In genomic region chr20:45293041-45294002, GRCh38 we compare ENCODE assay signal across 8 cellular contexts. TPM values are rescaled to one million over a fixed set of nuclear protein-coding genes. Genes with fewer than 3 reads are reported as not detected.
DNase-seq lines count a peak whose midpoint lies in the region; ATAC-seq and TF ChIP-seq lines count a peak whose summit lies in the region.

No MANE protein-coding gene starts in this region.

- peaks cover 8% of the 10 kb centered on the region for H3K36me3 Mint-ChIP-seq in T-helper 1 cell treated with Interleukin-12 subunit alpha and Interleukin-12 subunit beta and Interleukin-4 antibody, amounts not matched to agents 30 μg/mL and 1 μg/mL, for 36 hours (ENCODE audit: low read depth)

- no peak for TF ChIP-seq POLR2A in prostate gland (IDR thresholded peaks at IDR 0.05)

- 0 out of 2 replicates have a peak, but pooled peaks cover 4% of the 10 kb centered on the region for H3F3A ChIP-seq in MM.1S (ENCODE audit: insufficient read depth, low read length)

- no peaks in the 10 kb centered on the region for H3K9me2 ChIP-seq in MM.1S (replicated peaks; ENCODE audit: insufficient read depth, low read length)

- no peaks in the 10 kb centered on the region for H3K79me2 ChIP-seq in MM.1S (ENCODE audit: low read length)

- H3K4me3 ChIP-seq in MM.1S (ENCODE audit: low read length) (peak overlapping the region; percentile 75), prostate gland (peak overlapping the region; percentile 32 to 33)

- no peaks in the 10 kb centered on the region for H3K9me3 Mint-ChIP-seq in T-helper 1 cell treated with Interleukin-12 subunit alpha and Interleukin-12 subunit beta and Interleukin-4 antibody, amounts not matched to agents 30 μg/mL and 1 μg/mL, for 36 hours

- peak overlapping the region; percentile 90 for H3K4me2 ChIP-seq in MM.1S (ENCODE audit: low read depth, low read length)

- peaks cover 40% of the 10 kb centered on the region for H3K27me3 Mint-ChIP-seq in T-helper 1 cell treated with Interleukin-12 subunit alpha and Interleukin-12 subunit beta and Interleukin-4 antibody, amounts not matched to agents 30 μg/mL and 1 μg/mL, for 36 hours (ENCODE audit: low read depth)

- ATAC-seq in left ventricle myocardium superior, result peak; percentile 93

- TF ChIP-seq CTCF in MM.1S (IDR thresholded peaks at IDR 0.05; ENCODE audit: low read length) (peak; percentile 89), prostate gland (IDR thresholded peaks at IDR 0.05) (peak; percentile 59 to 88 (median 76))

- no peaks in the 10 kb centered on the region for H3K9me3 ChIP-seq in MM.1S (replicated peaks; ENCODE audit: insufficient read depth, low read length)
- no peaks in the 10 kb centered on the region for H3K9me3 ChIP-seq in prostate gland

- peak overlapping the region; percentile 72 for H3K4me3 Mint-ChIP-seq in T-helper 1 cell treated with Interleukin-12 subunit alpha and Interleukin-12 subunit beta and Interleukin-4 antibody, amounts not matched to agents 30 μg/mL and 1 μg/mL, for 36 hours

- H3K9ac ChIP-seq in MM.1S (ENCODE audit: low read length), result peak overlapping the region; percentile 46; the same call in 1 of the 2 replicates

- no peaks in the 10 kb centered on the region for H3K36me3 ChIP-seq in MM.1S (replicated peaks; ENCODE audit: insufficient read depth, low read length)
- no peaks in the 10 kb centered on the region for H3K36me3 ChIP-seq in prostate gland

- 5% methylated on average over 72 of the region's 79 CpGs for WGBS in prostate gland

- H3K27me3 ChIP-seq in MM.1S (replicated peaks; ENCODE audit: insufficient read depth, low read length) (peaks cover 14% of the 10 kb centered on the region), prostate gland (replicated peaks; ENCODE audit: insufficient read depth) (no peaks in the 10 kb centered on the region)

- intact Hi-C loops in left ventricle myocardium superior (cut with micrococcal nuclease) (loop anchor here (10.0 kb wide), 1 partner anchor 299 kb away; no protein-coding TSS in a partner anchor), prostate gland (cut with DNase I) (loop anchor here (5.0 kb wide), 2 partner anchors 196 to 251 kb away; no protein-coding TSS in a partner anchor)

- H4K20me1 ChIP-seq in MM.1S (ENCODE audit: insufficient read depth, low read length), result no peaks in the 10 kb centered on the region

- H3K4me1 Mint-ChIP-seq in T-helper 1 cell treated with Interleukin-12 subunit alpha and Interleukin-12 subunit beta and Interleukin-4 antibody, amounts not matched to agents 30 μg/mL and 1 μg/mL, for 36 hours (ENCODE audit: low read depth), result peaks cover 15% of the 10 kb centered on the region

- no peak overlapping the region for H3K27ac ChIP-seq in MM.1S (ENCODE audit: low read length)
- peak overlapping the region in 1 of 2 donors; percentile 16 for H3K27ac ChIP-seq in prostate gland

- H2AFZ ChIP-seq in MM.1S (ENCODE audit: low read length), result peak overlapping the region; percentile 73

- DNase-seq in NCI-H1436 (lab: John Stamatoyannopoulos, UW), result peak; percentile 52
- DNase-seq in NCI-H1436 treated with DMSO at 0.1 percent for 48 hours (lab: John Stamatoyannopoulos, UW), result no peak
- peak; percentile 79 for DNase-seq in MM.1S
- peak; percentile 37 for DNase-seq in amniotic epithelial cell (ENCODE audit: low read depth)
- peak; percentile 87 for DNase-seq in left ventricle myocardium superior
- DNase-seq in prostate gland (ENCODE audit: low spot score), result peak; percentile 58
- DNase-seq in ureter (ENCODE audit: low spot score), result peak; percentile 86

- H3K4me1 ChIP-seq in MM.1S (ENCODE audit: low read length) (peaks cover 9% of the 10 kb centered on the region; the same call in 1 of the 2 replicates), prostate gland (replicated peaks) (no peaks in the 10 kb centered on the region)

- no peak overlapping the region for H3K27ac Mint-ChIP-seq in T-helper 1 cell treated with Interleukin-12 subunit alpha and Interleukin-12 subunit beta and Interleukin-4 antibody, amounts not matched to agents 30 μg/mL and 1 μg/mL, for 36 hours

RNA-seq across cellular contexts. Expression of gene RBPJL, which starts 13.3 kb away (rescaled TPM):
- not detected for total RNA-seq in left ventricle myocardium superior
- total RNA-seq in prostate gland, result not detected
- total RNA-seq in ureter, result not detected

RNA-seq across cellular contexts. Expression of gene MATN4, which starts 14.8 kb away (rescaled TPM):
- total RNA-seq in left ventricle myocardium superior (not detected), prostate gland (under 1 TPM in 1 of 2 donors, not detected in 1; 0.34 TPM), ureter (not detected)

RNA-seq across cellular contexts. Expression of gene SLPI, which starts 39.0 kb away (rescaled TPM):
- total RNA-seq in left ventricle myocardium superior, result 21.9 TPM
- total RNA-seq in prostate gland, result 100 to 1,000 TPM; 168 to 202 TPM
- total RNA-seq in ureter, result 301 TPM

RNA-seq across cellular contexts. Expression of gene SDC4, which starts 54.9 kb away (rescaled TPM):
- total RNA-seq in left ventricle myocardium superior (76.9 TPM), prostate gland (100 to 1,000 TPM; 123 to 266 TPM), ureter (215 TPM)
